In genomic region chr5:174735498-174736350, GRCh38 we compare ENCODE assay signal across 10 cellular contexts. TPM values are rescaled to one million over a fixed set of nuclear protein-coding genes. Genes with fewer than 3 reads are reported as not detected.
A peak's percentile ranks its signal among the peaks of the same experiment; 100 is the strongest.
DNase-seq lines count a peak whose midpoint lies in the region; ATAC-seq and TF ChIP-seq lines count a peak whose summit lies in the region.
"Had no signal": no experiment of that assay in that cellular context is flagged by ENCODE, and none has a peak within 500 bp of the region (broad histone marks: within the 10 kb centered on the region; RNA-seq: fewer than 3 reads in every experiment).

No MANE protein-coding gene starts in this region.

- H3K9ac ChIP-seq in fibroblast of lung (ENCODE audit: insufficient read depth, low read length), result no peak overlapping the region

- H2AFZ ChIP-seq in OCI-LY7 (ENCODE audit: low read length), result no peak overlapping the region
- H2AFZ ChIP-seq in fibroblast of lung (ENCODE audit: low read length), result no peak overlapping the region

- H3K4me1 ChIP-seq in OCI-LY7 (ENCODE audit: insufficient read depth, low read length, poor library complexity, severe bottlenecking) (no peaks in the 10 kb centered on the region), fibroblast of lung (ENCODE audit: control insufficient read depth, extremely low read depth, insufficient read depth, low read length) (no peaks in the 10 kb centered on the region), prostate gland (replicated peaks) (no peaks in the 10 kb centered on the region)

- in situ Hi-C loops in GM13977 (cut with MboI; ENCODE audit: low pct_unique_long_range_greater_than_20kb, low sequenced_read_pairs, unreplicated experiment), result no loop called here

- H3K36me3 ChIP-seq in OCI-LY7 (ENCODE audit: insufficient read depth, low read length) (no peaks in the 10 kb centered on the region), fibroblast of lung (ENCODE audit: control insufficient read depth, insufficient read depth, low read length) (no peaks in the 10 kb centered on the region), prostate gland (no peaks in the 10 kb centered on the region)

- TF ChIP-seq CTCF in GM13977 (IDR thresholded peaks at IDR 0.05; ENCODE audit: extremely low read depth, insufficient read depth, missing control alignments), result peak; percentile 15
- 0 out of 2 replicates have a peak, but pooled peaks have one; percentile 27 for TF ChIP-seq CTCF in OCI-LY7 (conservative IDR thresholded peaks at IDR 0.05; ENCODE audit: low read length)
- peak; percentile 33 to 45 for TF ChIP-seq CTCF in fibroblast of lung (conservative IDR thresholded peaks at IDR 0.05 in 1 of 2, IDR thresholded peaks at IDR 0.05 in 1 of 2; ENCODE audit: low read depth in 1 of 2, low read length in 2 of 2)
- TF ChIP-seq CTCF in prostate gland (IDR thresholded peaks at IDR 0.05), result peak in 3 of 4 experiments; percentile 56 to 71 (median 61)

- H4K20me1 ChIP-seq in OCI-LY7 (ENCODE audit: insufficient read depth, low read length) (no peaks in the 10 kb centered on the region), fibroblast of lung (ENCODE audit: control insufficient read depth, extremely low read depth, insufficient read depth, low read length) (no peaks in the 10 kb centered on the region)

- H3K9me2 ChIP-seq in OCI-LY7 (ENCODE audit: insufficient read depth, low read length), result no peaks in the 10 kb centered on the region

- ATAC-seq in GM18520 (IDR thresholded peaks at IDR 0.05; ENCODE audit: unreplicated experiment) (no peak), GM21367 (IDR thresholded peaks at IDR 0.05; ENCODE audit: unreplicated experiment) (no peak)
- ATAC-seq: stimulated activated memory B cell treated with anti-CD40 and anti-IgM and Interleukin-4, amounts not matched to agents 10 μg/mL and 1 μg/mL and 100 μg/mL, for 72 hours had no signal

- intact Hi-C loops in OCI-LY7 (cut with micrococcal nuclease; ENCODE audit: unreplicated experiment) (no loop called here), prostate gland (cut with DNase I) (no loop called here)

- H3K79me2 ChIP-seq in OCI-LY7 (ENCODE audit: insufficient read depth, low read depth, low read length), result no peaks in the 10 kb centered on the region
- no peaks in the 10 kb centered on the region for H3K79me2 ChIP-seq in fibroblast of lung (ENCODE audit: control insufficient read depth, insufficient read depth, low read length)

- H3K27ac ChIP-seq in OCI-LY7 (ENCODE audit: low read depth, low read length, poor library complexity, severe bottlenecking), result no peak overlapping the region
- H3K27ac ChIP-seq in fibroblast of lung (ENCODE audit: insufficient read depth, low read length), result no peak overlapping the region
- H3K27ac ChIP-seq in prostate gland, result no peak overlapping the region

- DNase-seq in GM13977 (ENCODE audit: low spot score), result no peak
- DNase-seq in OCI-LY7 (ENCODE audit: low spot score), result no peak
- peak in 1 of 2 donors; percentile 26 for DNase-seq in fibroblast of lung (ENCODE audit: low read depth in 2 of 2)
- DNase-seq in prostate gland (ENCODE audit: low spot score), result peak; percentile 32
- DNase-seq in stimulated activated CD4-positive, alpha-beta T cell treated with anti-CD3 and anti-CD28 coated beads, Interleukin-2, amount 100 ng/mL, for 24 hours, result no peak
- DNase-seq in cerebellum (ENCODE audit: low spot score), result no peak

- POLR2A ChIA-PET in OCI-LY7 (lab: Charles Lee), result no interaction called here

- H3K27me3 ChIP-seq in fibroblast of lung (ENCODE audit: control insufficient read depth, insufficient read depth, low read length) (peaks cover 30% of the 10 kb centered on the region), prostate gland (replicated peaks; ENCODE audit: insufficient read depth) (peaks cover 11% of the 10 kb centered on the region)

- no peak for TF ChIP-seq POLR2A in prostate gland (IDR thresholded peaks at IDR 0.05)

- H3K4me3 ChIP-seq in OCI-LY7 (ENCODE audit: low read depth, low read length, poor library complexity, severe bottlenecking) (no peak overlapping the region), fibroblast of lung (replicated peaks in 1 of 4; ENCODE audit: control extremely low read depth in 1 of 4, insufficient read depth in 1 of 4, low read depth in 3 of 4, low read length in 4 of 4) (peak overlapping the region in 1 of 4 experiments; percentile 16), prostate gland (peak overlapping the region in 1 of 2 donors; percentile 13)

- CTCF ChIA-PET in OCI-LY7 (lab: Charles Lee; ENCODE audit: unreplicated experiment), result no interaction called here

- H3K9me3 ChIP-seq in OCI-LY7 (ENCODE audit: low read length) (no peaks in the 10 kb centered on the region), fibroblast of lung (ENCODE audit: control insufficient read depth, insufficient read depth, low read depth, low read length) (no peaks in the 10 kb centered on the region), prostate gland (no peaks in the 10 kb centered on the region)

- no TSS peak for BruUV-seq in OCI-LY7 (replicated peaks; lab: Mats Ljungman, UMichigan)

- 4% methylated on average over 46 of the region's 55 CpGs for WGBS in prostate gland

- no peak overlapping the region for H3K4me2 ChIP-seq in OCI-LY7 (ENCODE audit: low read length)
- no peak overlapping the region for H3K4me2 ChIP-seq in fibroblast of lung (ENCODE audit: extremely low read depth, insufficient read depth, low read length)

RNA-seq across cellular contexts. Expression of gene MSX2, which starts 11.3 kb away (rescaled TPM):
- total RNA-seq in OCI-LY7 (2014; rRNA removed; shearing (Covaris generic)), result not detected in 2 replicates
- not detected in 2 replicates for total RNA-seq in OCI-LY7 (2022)
- total RNA-seq in fibroblast of lung, result 1.0 and 1.3 TPM in 2 replicates
- 3.1 and 4.5 TPM in 2 replicates for polyA plus RNA-seq in fibroblast of lung
- 3.3 and 6.1 TPM in 2 replicates for polyA plus RNA-seq in fibroblast of lung (2012)
- polyA minus RNA-seq in fibroblast of lung (ENCODE audit: low replicate concordance), result 2.3 and 2.6 TPM in 2 replicates
- 10 to 100 TPM in 1 of 2 donors, 1 to 10 TPM in 1; 7.1 to 36.4 TPM for total RNA-seq in prostate gland
- total RNA-seq in cerebellum, result 6.6 TPM
- total RNA-seq: lung microvascular endothelial cell had no signal
